ENCODE assay signal across 8 cellular contexts in the genomic region with DNA sequence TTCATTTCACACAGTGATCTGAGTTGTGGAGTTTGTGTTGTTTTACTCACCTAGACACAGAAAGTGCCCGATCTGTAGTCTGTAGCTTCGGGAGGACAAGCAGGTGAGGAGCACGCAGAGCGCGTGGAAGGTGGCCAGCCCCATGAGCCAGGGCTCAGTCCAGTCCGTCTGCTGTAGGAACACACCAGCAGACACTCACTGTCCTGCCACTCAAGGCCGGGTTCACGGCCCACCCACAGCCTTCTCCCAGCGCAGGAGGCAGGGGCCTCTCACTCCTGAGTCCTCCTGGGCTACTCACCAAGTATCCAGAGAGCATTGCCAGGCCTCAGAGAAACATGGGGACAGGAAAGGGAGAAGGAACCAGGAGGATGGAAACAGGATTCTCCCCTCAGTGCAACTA. TPM values are rescaled to one million over a fixed set of nuclear protein-coding genes. Genes with fewer than 3 reads are reported as not detected.
DNase-seq lines count a peak whose midpoint lies in the region; ATAC-seq and TF ChIP-seq lines count a peak whose summit lies in the region.

No MANE protein-coding gene starts in this region.

- no peak for ATAC-seq in activated naive CD8-positive, alpha-beta T cell treated with anti-CD3 and anti-CD28 coated beads, Interleukin-2, amount 10 ng/mL, durations not matched to agents 7 days and 5 days (ENCODE audit: low read depth)
- ATAC-seq in HG03097 (IDR thresholded peaks at IDR 0.05; ENCODE audit: low FRiP score, unreplicated experiment) (no peak), HG03095 (IDR thresholded peaks at IDR 0.05; ENCODE audit: unreplicated experiment) (no peak)

- peaks cover 4% of the 10 kb centered on the region for H3K27me3 Mint-ChIP-seq in HFFc6 (ENCODE audit: insufficient read depth)
- H3K27me3 Mint-ChIP-seq in activated naive CD8-positive, alpha-beta T cell treated with anti-CD3 and anti-CD28 coated beads, Interleukin-2, amount 10 ng/mL, durations not matched to agents 7 days and 5 days = no peaks in the 10 kb centered on the region
- H3K27me3 Mint-ChIP-seq in mesothelial cell of epicardium (ENCODE audit: low read depth) = no peaks in the 10 kb centered on the region

- H3K36me3 Mint-ChIP-seq in HFFc6 (ENCODE audit: low read depth) = peaks cover 13% of the 10 kb centered on the region
- H3K36me3 Mint-ChIP-seq in activated naive CD8-positive, alpha-beta T cell treated with anti-CD3 and anti-CD28 coated beads, Interleukin-2, amount 10 ng/mL, durations not matched to agents 7 days and 5 days = peaks cover 20% of the 10 kb centered on the region
- no peaks in the 10 kb centered on the region for H3K36me3 Mint-ChIP-seq in mesothelial cell of epicardium

- DNase-seq in AG08395 (ENCODE audit: low spot score) (peak; percentile 8), HFFc6 (no peak), mesothelial cell of epicardium (ENCODE audit: low spot score in 2 of 2, unreplicated experiment in 2 of 2) (no peak), MG63 (no peak), DMS79 (lab: John Stamatoyannopoulos, UW) (no peak)
- DNase-seq in activated naive CD8-positive, alpha-beta T cell treated with anti-CD3 and anti-CD28 coated beads, Interleukin-2, amount 10 ng/mL, durations not matched to agents 7 days and 5 days = no peak

- peaks cover 11% of the 10 kb centered on the region for H3K36me3 ChIP-seq in MG63

- H3K9me3 Mint-ChIP-seq in HFFc6 (no peaks in the 10 kb centered on the region; the same call in 1 of the 2 replicates), mesothelial cell of epicardium (no peaks in the 10 kb centered on the region)
- H3K9me3 Mint-ChIP-seq in activated naive CD8-positive, alpha-beta T cell treated with anti-CD3 and anti-CD28 coated beads, Interleukin-2, amount 10 ng/mL, durations not matched to agents 7 days and 5 days = no peaks in the 10 kb centered on the region

- H3K4me3 ChIP-seq in MG63 = no peak overlapping the region

- TF ChIP-seq CTCF in HFFc6 (IDR thresholded peaks at IDR 0.05) (no peak), mesothelial cell of epicardium (IDR thresholded peaks at IDR 0.05; ENCODE audit: unreplicated experiment) (no peak)

- peak overlapping the region; percentile 92 for H3K4me3 Mint-ChIP-seq in HFFc6
- peak overlapping the region; percentile 95 for H3K4me3 Mint-ChIP-seq in activated naive CD8-positive, alpha-beta T cell treated with anti-CD3 and anti-CD28 coated beads, Interleukin-2, amount 10 ng/mL, durations not matched to agents 7 days and 5 days
- peak overlapping the region; percentile 90 for H3K4me3 Mint-ChIP-seq in mesothelial cell of epicardium

- H3K27ac Mint-ChIP-seq in HFFc6 (peak overlapping the region; percentile 96), mesothelial cell of epicardium (peak overlapping the region; percentile 94)
- no peak overlapping the region for H3K27ac Mint-ChIP-seq in activated naive CD8-positive, alpha-beta T cell treated with anti-CD3 and anti-CD28 coated beads, Interleukin-2, amount 10 ng/mL, durations not matched to agents 7 days and 5 days

- H3K4me1 Mint-ChIP-seq in HFFc6 (ENCODE audit: low read depth) (peaks cover 54% of the 10 kb centered on the region), mesothelial cell of epicardium (peaks cover 26% of the 10 kb centered on the region)
- H3K4me1 Mint-ChIP-seq in activated naive CD8-positive, alpha-beta T cell treated with anti-CD3 and anti-CD28 coated beads, Interleukin-2, amount 10 ng/mL, durations not matched to agents 7 days and 5 days = peaks cover 29% of the 10 kb centered on the region

- peaks cover 4% of the 10 kb centered on the region; the same call in 1 of the 2 replicates for H3K9me3 ChIP-seq in MG63

- POLR2A ChIA-PET in activated naive CD8-positive, alpha-beta T cell treated with anti-CD3 and anti-CD28 coated beads, Interleukin-2, amount 10 ng/mL, durations not matched to agents 7 days and 5 days (lab: Charles Lee) = no interaction called here

- H3K27me3 ChIP-seq in MG63 = no peaks in the 10 kb centered on the region

RNA-seq across cellular contexts. Expression of a gene that starts 1.7 kb away (rescaled TPM):
- total RNA-seq in HFFc6 (2021; fragmentation: NEBNext Ultra II Directional; extraction: Animal tissue kit (Norgen Biotek cat#: 25700)) = 10 to 100 TPM; 24.6 to 28.5 (median 26.5) TPM
- total RNA-seq in activated naive CD8-positive, alpha-beta T cell treated with anti-CD3 and anti-CD28 coated beads, Interleukin-2, amount 10 ng/mL, durations not matched to agents 7 days and 5 days = 10 to 100 TPM; 30.4 to 31.3 TPM
- 35.9 to 37.1 TPM (median 36.4 TPM) in 3 replicates for total RNA-seq in mesothelial cell of epicardium
- 19.0 and 32.5 TPM in 2 replicates for total RNA-seq in MG63 (2014; rRNA removed; shearing (Covaris generic); ENCODE audit: low replicate concordance)
